In the genomic region with DNA sequence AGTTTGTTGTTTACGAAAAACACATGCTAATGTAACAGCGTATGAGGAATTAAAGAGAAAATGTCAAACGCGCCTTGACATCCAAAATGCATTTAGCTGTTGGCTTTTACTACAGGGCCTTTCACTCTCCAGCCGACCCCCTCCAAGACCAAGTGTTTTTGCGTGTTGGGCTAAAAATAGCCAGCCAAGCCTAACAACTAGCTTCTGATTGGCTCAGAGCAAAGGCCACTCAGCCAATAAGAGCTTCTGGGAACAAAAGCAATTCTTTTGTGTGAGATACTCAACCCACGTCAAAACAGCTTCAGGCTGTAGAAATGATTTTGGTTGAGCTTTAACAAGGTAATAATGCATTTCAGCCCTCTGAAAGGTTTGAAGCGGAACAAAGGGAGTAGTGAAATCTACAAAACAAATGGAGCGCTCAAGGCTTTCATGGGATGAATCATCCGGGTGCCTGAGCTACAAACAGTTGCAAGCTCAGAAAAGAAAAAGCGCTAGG, we compare ENCODE assay signal across 8 cellular contexts.
DNase-seq lines count a peak whose midpoint lies in the region; ATAC-seq and TF ChIP-seq lines count a peak whose summit lies in the region.

No MANE protein-coding gene starts in this region.

- peak overlapping the region in 1 of 2 donors; percentile 87 for H3K27ac Mint-ChIP-seq in stimulated activated naive CD8-positive, alpha-beta T cell treated with anti-CD3 and anti-CD28 coated beads, Interleukin-15, amount 100 ng/mL, for 72 hours

- peaks cover 9% of the 10 kb centered on the region for H3K27me3 Mint-ChIP-seq in stimulated activated naive CD8-positive, alpha-beta T cell treated with anti-CD3 and anti-CD28 coated beads, Interleukin-15, amount 100 ng/mL, for 72 hours

- H3K9me3 Mint-ChIP-seq in stimulated activated naive CD8-positive, alpha-beta T cell treated with anti-CD3 and anti-CD28 coated beads, Interleukin-15, amount 100 ng/mL, for 72 hours = no peaks in the 10 kb centered on the region

- no peak for TF ChIP-seq POLR2A in Peyer's patch (IDR thresholded peaks at IDR 0.05)

- peak; percentile 63 for ATAC-seq in GM18861 (IDR thresholded peaks at IDR 0.05; ENCODE audit: unreplicated experiment)
- peak; percentile 40 for ATAC-seq in HG03108 (IDR thresholded peaks at IDR 0.05; ENCODE audit: unreplicated experiment)
- ATAC-seq in left lobe of liver = peak; percentile 55
- ATAC-seq in stimulated activated naive CD8-positive, alpha-beta T cell treated with anti-CD3 and anti-CD28 coated beads, Interleukin-15, amount 100 ng/mL, for 72 hours = peak; percentile 54

- no peak for TF ChIP-seq CTCF in AG10803 (conservative IDR thresholded peaks at IDR 0.05; ENCODE audit: low read length)
- no peak for TF ChIP-seq CTCF in Peyer's patch (IDR thresholded peaks at IDR 0.05)

- H3K9me3 ChIP-seq in Peyer's patch = no peaks in the 10 kb centered on the region

- DNase-seq in AG10803 (ENCODE audit: low read depth) (peak; percentile 79), Peyer's patch (peak in 1 of 3 donors; percentile 49), dermis microvascular lymphatic vessel endothelial cell (ENCODE audit: low read depth in 2 of 2) (peak; percentile 73 to 85), left lobe of liver (ENCODE audit: low spot score) (no peak)
- DNase-seq in stimulated activated naive CD8-positive, alpha-beta T cell treated with anti-CD3 and anti-CD28 coated beads, Interleukin-15, amount 100 ng/mL, for 72 hours = peak; percentile 4 to 17
- DNase-seq in stimulated activated naive CD4-positive, alpha-beta T cell treated with Interleukin-2 at 50 U/mL for 16 hours (lab: John Stamatoyannopoulos, UW) = no peak

- peak overlapping the region in 3 of 4 donors; percentile 14 to 62 (median 26) for H3K27ac ChIP-seq in Peyer's patch

- H3K27me3 ChIP-seq in Peyer's patch = no peaks in the 10 kb centered on the region

- H3K36me3 ChIP-seq in Peyer's patch = no peaks in the 10 kb centered on the region

- H3K4me1 Mint-ChIP-seq in stimulated activated naive CD8-positive, alpha-beta T cell treated with anti-CD3 and anti-CD28 coated beads, Interleukin-15, amount 100 ng/mL, for 72 hours = peaks cover 10% of the 10 kb centered on the region

- H3K4me3 Mint-ChIP-seq in stimulated activated naive CD8-positive, alpha-beta T cell treated with anti-CD3 and anti-CD28 coated beads, Interleukin-15, amount 100 ng/mL, for 72 hours = peak overlapping the region; percentile 86 to 96

- no peaks in the 10 kb centered on the region for H3K4me1 ChIP-seq in Peyer's patch

- H3K4me3 ChIP-seq in AG10803 (ENCODE audit: low read length) = peak overlapping the region; percentile 53
- peak overlapping the region in 3 of 4 donors; percentile 1 to 39 (median 28) for H3K4me3 ChIP-seq in Peyer's patch

Comparison
In these comparisons a context has a peak if more than half of its experiments do, and no peak if none do; other contexts are left out.
1. DNase-seq: peak in AG10803 (single experiment), dermis microvascular lymphatic vessel endothelial cell (2 of 2) and stimulated activated naive CD8-positive, alpha-beta T cell treated with anti-CD3 and anti-CD28 coated beads, Interleukin-15, amount 100 ng/mL, for 72 hours (2 of 2); none in left lobe of liver (single experiment) and stimulated activated naive CD4-positive, alpha-beta T cell treated with Interleukin-2 at 50 U/mL for 16 hours (single experiment).
2. Peak in every context shown above with its lines, with median percentiles within 50 percentile points of each other: ATAC-seq.